14 cellular contexts compared by ENCODE assay signal in the genomic region with DNA sequence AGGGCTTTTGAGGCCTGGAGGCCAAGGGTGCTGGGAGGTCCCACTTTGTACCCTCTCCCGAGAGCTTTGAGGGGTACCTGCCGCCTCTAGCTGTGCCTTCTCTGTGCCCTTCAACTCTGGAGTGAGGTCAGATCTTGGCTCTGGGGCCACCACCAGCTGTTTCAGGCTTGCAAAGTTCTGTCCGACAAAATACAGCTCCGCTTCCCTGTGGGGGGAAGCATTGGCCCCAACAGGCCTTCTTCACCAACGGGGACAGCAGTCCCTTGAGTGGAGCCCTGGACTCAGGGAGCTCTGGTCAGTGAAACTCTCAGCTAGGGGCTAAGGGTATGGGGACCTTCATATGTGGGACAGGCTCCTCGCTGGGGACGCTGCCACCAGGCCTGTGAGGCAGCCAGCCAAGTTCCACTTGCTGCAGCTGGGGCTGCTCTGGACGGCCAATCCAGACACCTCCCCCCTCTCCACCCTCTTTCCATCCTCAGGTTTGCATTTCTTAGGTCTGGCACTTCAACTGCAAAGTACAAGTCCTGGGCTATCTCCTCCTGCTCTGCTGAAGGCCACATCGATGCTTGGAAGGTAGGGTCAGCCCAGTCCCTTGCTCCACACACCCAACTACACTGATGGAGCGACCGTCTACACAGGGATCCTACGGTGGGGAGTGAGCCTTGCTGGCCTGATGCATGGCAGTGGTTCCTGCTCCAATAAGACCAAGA. TPM values are rescaled to one million over a fixed set of nuclear protein-coding genes. Genes with fewer than 3 reads are reported as not detected.
A peak's percentile ranks its signal among the peaks of the same experiment; 100 is the strongest.
DNase-seq lines count a peak whose midpoint lies in the region; ATAC-seq and TF ChIP-seq lines count a peak whose summit lies in the region.
"Had no signal": no experiment of that assay in that cellular context is flagged by ENCODE, and none has a peak within 500 bp of the region (broad histone marks: within the 10 kb centered on the region; RNA-seq: fewer than 3 reads in every experiment).

No MANE protein-coding gene starts in this region.

- ATAC-seq in activated B cell treated with CpG ODN at 0.5 μM for 24 hours (ENCODE audit: low read depth) (no peak), GM18868 (IDR thresholded peaks at IDR 0.05; ENCODE audit: unreplicated experiment) (no peak)
- ATAC-seq: activated CD4-positive, alpha-beta T cell treated with anti-CD3 and anti-CD28 coated beads for 36 hours; CD8-positive, alpha-beta T cell; T-cell had no signal

- peaks cover 0 to 9% of the 10 kb centered on the region in 2 donors for H3K9me3 ChIP-seq in stomach smooth muscle (ENCODE audit: control insufficient read depth in 2 of 2, low read length in 2 of 2)

- DNase-seq in HFFc6 (no peak), activated B cell treated with CpG ODN at 0.5 μM for 24 hours (peak; percentile 6), islet precursor cell (peak; percentile 40), nephron progenitor cell (no peak), hippocampal formation (lab: John Stamatoyannopoulos, UW) (no peak)
- DNase-seq: activated CD4-positive, alpha-beta T cell treated with anti-CD3 and anti-CD28 coated beads for 36 hours; NCI-H1105 had no signal

- no peak for TF ChIP-seq CTCF in HFFc6 (IDR thresholded peaks at IDR 0.05)
- TF ChIP-seq CTCF in activated B cell treated with CpG ODN at 0.5 μM for 24 hours (IDR thresholded peaks at IDR 0.05) = no peak
- no peak for TF ChIP-seq CTCF in nephron progenitor cell (IDR thresholded peaks at IDR 0.05)

- no peaks in the 10 kb centered on the region for H3K36me3 ChIP-seq in stomach smooth muscle (ENCODE audit: control insufficient read depth in 2 of 2, insufficient read depth in 2 of 2, low read length in 2 of 2)

- H3K27me3 Mint-ChIP-seq in HFFc6 (ENCODE audit: insufficient read depth) (peaks cover 7% of the 10 kb centered on the region), activated B cell treated with CpG ODN at 0.5 μM for 24 hours (peaks cover 23% of the 10 kb centered on the region), nephron progenitor cell (ENCODE audit: low read depth, poor library complexity) (peaks cover 7% of the 10 kb centered on the region)

- H3K4me1 ChIP-seq in stomach smooth muscle (ENCODE audit: control insufficient read depth, insufficient read depth, low read length) = peaks cover 25% of the 10 kb centered on the region

- intact Hi-C loops in activated B cell treated with CpG ODN at 0.5 μM for 24 hours (cut with micrococcal nuclease) = no loop called here

- peaks cover 16% of the 10 kb centered on the region for H3K9me3 Mint-ChIP-seq in HFFc6
- no peaks in the 10 kb centered on the region for H3K9me3 Mint-ChIP-seq in activated B cell treated with CpG ODN at 0.5 μM for 24 hours
- peaks cover 10% of the 10 kb centered on the region for H3K9me3 Mint-ChIP-seq in nephron progenitor cell
- H3K9me3 Mint-ChIP-seq: CD8-positive, alpha-beta T cell had no signal

- H3K4me3 ChIP-seq in stomach smooth muscle (ENCODE audit: low read length in 2 of 2) = no peak overlapping the region

- H3K9ac ChIP-seq in stomach smooth muscle (ENCODE audit: low read length in 2 of 2) = no peak overlapping the region

- peak overlapping the region; percentile 6 for H3K27ac ChIP-seq in stomach smooth muscle (ENCODE audit: low read length)

- CTCF ChIA-PET in activated B cell treated with CpG ODN at 0.5 μM for 24 hours (lab: Charles Lee) = no interaction called here

- H3K27me3 ChIP-seq in stomach smooth muscle (ENCODE audit: control insufficient read depth in 1 of 2, insufficient read depth in 2 of 2, low read length in 2 of 2) = peaks cover 0 to 2% of the 10 kb centered on the region in 2 donors

- POLR2A ChIA-PET in activated B cell treated with CpG ODN at 0.5 μM for 24 hours (lab: Charles Lee) = no interaction called here

- peaks cover 54% of the 10 kb centered on the region for H3K4me1 Mint-ChIP-seq in HFFc6 (ENCODE audit: low read depth)
- peaks cover 1% of the 10 kb centered on the region for H3K4me1 Mint-ChIP-seq in activated B cell treated with CpG ODN at 0.5 μM for 24 hours
- peaks cover 12% of the 10 kb centered on the region for H3K4me1 Mint-ChIP-seq in nephron progenitor cell

- H3K36me3 Mint-ChIP-seq in HFFc6 (ENCODE audit: low read depth) = peaks cover 45% of the 10 kb centered on the region
- H3K36me3 Mint-ChIP-seq in activated B cell treated with CpG ODN at 0.5 μM for 24 hours (ENCODE audit: low read depth) = no peaks in the 10 kb centered on the region
- no peaks in the 10 kb centered on the region for H3K36me3 Mint-ChIP-seq in nephron progenitor cell (ENCODE audit: low read depth)
- H3K36me3 Mint-ChIP-seq: CD8-positive, alpha-beta T cell; mesothelial cell of epicardium; T-cell had no signal

- H3K4me3 Mint-ChIP-seq in HFFc6 = peak overlapping the region; percentile 72
- no peak overlapping the region for H3K4me3 Mint-ChIP-seq in activated B cell treated with CpG ODN at 0.5 μM for 24 hours
- H3K4me3 Mint-ChIP-seq in nephron progenitor cell = no peak overlapping the region
- H3K4me3 Mint-ChIP-seq: activated CD4-positive, alpha-beta T cell treated with anti-CD3 and anti-CD28 coated beads for 36 hours; CD8-positive, alpha-beta T cell; mesothelial cell of epicardium; T-cell had no signal

- H3K27ac Mint-ChIP-seq in HFFc6 = peak overlapping the region; percentile 95
- no peak overlapping the region for H3K27ac Mint-ChIP-seq in activated B cell treated with CpG ODN at 0.5 μM for 24 hours
- no peak overlapping the region for H3K27ac Mint-ChIP-seq in nephron progenitor cell
- H3K27ac Mint-ChIP-seq: activated CD4-positive, alpha-beta T cell treated with anti-CD3 and anti-CD28 coated beads for 36 hours; activated T-helper 2 cell treated with anti-CD3 and anti-CD28 coated beads, Interferon-gamma antibody, Interleukin-2, Interleukin-4, amounts not matched to agents 10 μg/mL and 5 μg/mL and 100 μg/mL, durations not matched to agents 14 hours and 24 hours and 36 hours; CD8-positive, alpha-beta T cell; T-cell had no signal

RNA-seq across cellular contexts. Expression of gene C13orf46, which starts 46.8 kb away (rescaled TPM):
- total RNA-seq in HFFc6 (2021; fragmentation: NEBNext Ultra II Directional; extraction: Animal tissue kit (Norgen Biotek cat#: 25700)) = 1 to 10 TPM; 1.4 to 2.5 (median 2.0) TPM
- 0.46 and 0.69 TPM in 2 replicates for total RNA-seq in activated B cell treated with CpG ODN at 0.5 μM for 24 hours
- total RNA-seq: NCI-H460 had no signal

Comparison
In these comparisons a context has a peak if more than half of its experiments do, and no peak if none do; other contexts are left out.
1. DNase-seq: peak in activated B cell treated with CpG ODN at 0.5 μM for 24 hours (single experiment) and islet precursor cell (single experiment); none in HFFc6 (single experiment), nephron progenitor cell (single experiment) and hippocampal formation (0 of 2).